ENCODE assay signal across 7 cellular contexts in genomic region chr3:192816274-192816853, GRCh38.
A peak's percentile ranks its signal among the peaks of the same experiment; 100 is the strongest.
DNase-seq lines count a peak whose midpoint lies in the region; ATAC-seq and TF ChIP-seq lines count a peak whose summit lies in the region.

No MANE protein-coding gene starts in this region.

- CTCF ChIA-PET in RWPE1 (lab: Yijun Ruan, JAX), result interaction anchor here (0.7 to 3.8 kb wide), 9 partner anchors 22 to 1606 kb away, joined by 3 to 50 read pairs (median 4); partner anchors contain the start of gene MB21D2

- H4K20me1 ChIP-seq in MM.1S (ENCODE audit: insufficient read depth, low read length), result no peaks in the 10 kb centered on the region

- no peaks in the 10 kb centered on the region for H3K4me1 ChIP-seq in MM.1S (ENCODE audit: low read length)
- H3K4me1 ChIP-seq in esophagus squamous epithelium, result peaks cover 0 to 16% (median 8%) of the 10 kb centered on the region in 3 donors

- H3K4me2 ChIP-seq in MM.1S (ENCODE audit: low read depth, low read length), result no peak overlapping the region

- H3F3A ChIP-seq in MM.1S (ENCODE audit: insufficient read depth, low read length), result no peaks in the 10 kb centered on the region

- intact Hi-C loops in esophagus squamous epithelium (cut with DNase I), result loop anchor here (5.0 to 10.0 kb wide), 2 partner anchors 226 to 758 kb away; no protein-coding TSS in a partner anchor

- POLR2A ChIA-PET in RWPE1 (lab: Yijun Ruan, JAX; ENCODE audit: low non-redundant PET), result no interaction called here

- H3K27ac ChIP-seq in MM.1S (ENCODE audit: low read length), result no peak overlapping the region
- no peak overlapping the region for H3K27ac ChIP-seq in RWPE1
- no peak overlapping the region for H3K27ac ChIP-seq in esophagus squamous epithelium

- H2AFZ ChIP-seq in MM.1S (ENCODE audit: low read length), result no peak overlapping the region

- no peak overlapping the region for H3K4me3 ChIP-seq in GM06990 (replicated peaks; ENCODE audit: low read depth, low read length)
- H3K4me3 ChIP-seq in MM.1S (ENCODE audit: low read length), result no peak overlapping the region
- no peak overlapping the region for H3K4me3 ChIP-seq in esophagus squamous epithelium

- no peak for TF ChIP-seq POLR2A in esophagus squamous epithelium (IDR thresholded peaks at IDR 0.05)

- ATAC-seq in HG02759 (IDR thresholded peaks at IDR 0.05; ENCODE audit: unreplicated experiment), result no peak

- H3K27me3 ChIP-seq in GM06990 (replicated peaks; ENCODE audit: control insufficient read depth, insufficient read depth, low read length) (no peaks in the 10 kb centered on the region), MM.1S (replicated peaks; ENCODE audit: insufficient read depth, low read length) (no peaks in the 10 kb centered on the region), esophagus squamous epithelium (no peaks in the 10 kb centered on the region)

- H3K79me2 ChIP-seq in MM.1S (ENCODE audit: low read length), result no peaks in the 10 kb centered on the region

- H3K9me2 ChIP-seq in MM.1S (replicated peaks; ENCODE audit: insufficient read depth, low read length), result no peaks in the 10 kb centered on the region

- 56 to 61% methylated on average over 7 of the region's 7 CpGs for WGBS in esophagus squamous epithelium, 2 donors

- DNase-seq in GM06990 (ENCODE audit: extremely low read depth, insufficient read length) (no peak), MM.1S (peak; percentile 52), RWPE1 (ENCODE audit: low spot score) (peak; percentile 45), esophagus squamous epithelium (lab: John Stamatoyannopoulos, UW) (no peak), renal cortical epithelial cell (ENCODE audit: low read depth) (peak; percentile 48)
- DNase-seq in stimulated activated CD4-positive, alpha-beta T cell treated with anti-CD3 and anti-CD28 coated beads, Interleukin-4, amount 100 ng/mL, for 24 hours, result no peak

- TF ChIP-seq CTCF in GM06990 (IDR thresholded peaks at IDR 0.05; ENCODE audit: insufficient read depth, low read length, poor library complexity, severe bottlenecking) (peak; percentile 54), MM.1S (IDR thresholded peaks at IDR 0.05; ENCODE audit: low read length) (peak; percentile 82), RWPE1 (conservative IDR thresholded peaks at IDR 0.05; ENCODE audit: low read depth) (peak; percentile 62; the same call in 1 of the 2 replicates), esophagus squamous epithelium (IDR thresholded peaks at IDR 0.05) (peak in 5 of 6 experiments; percentile 55 to 82 (median 66))

- H3K36me3 ChIP-seq in GM06990 (ENCODE audit: control insufficient read depth, insufficient read depth, low read length), result no peaks in the 10 kb centered on the region
- H3K36me3 ChIP-seq in MM.1S (replicated peaks; ENCODE audit: insufficient read depth, low read length), result no peaks in the 10 kb centered on the region
- H3K36me3 ChIP-seq in esophagus squamous epithelium, result no peaks in the 10 kb centered on the region

- H3K9ac ChIP-seq in MM.1S (ENCODE audit: low read length), result no peak overlapping the region

- H3K9me3 ChIP-seq in MM.1S (replicated peaks; ENCODE audit: insufficient read depth, low read length) (no peaks in the 10 kb centered on the region), esophagus squamous epithelium (no peaks in the 10 kb centered on the region)

Comparison
In these comparisons a context has a peak if more than half of its experiments do, and no peak if none do; other contexts are left out.
1. DNase-seq: peak in MM.1S (single experiment), RWPE1 (single experiment) and renal cortical epithelial cell (single experiment); none in GM06990 (single experiment), esophagus squamous epithelium (single experiment) and stimulated activated CD4-positive, alpha-beta T cell treated with anti-CD3 and anti-CD28 coated beads, Interleukin-4, amount 100 ng/mL, for 24 hours (single experiment).
2. Peak in every context shown above with its lines, with median percentiles within 50 percentile points of each other: CTCF ChIP-seq.